In the genomic region with DNA sequence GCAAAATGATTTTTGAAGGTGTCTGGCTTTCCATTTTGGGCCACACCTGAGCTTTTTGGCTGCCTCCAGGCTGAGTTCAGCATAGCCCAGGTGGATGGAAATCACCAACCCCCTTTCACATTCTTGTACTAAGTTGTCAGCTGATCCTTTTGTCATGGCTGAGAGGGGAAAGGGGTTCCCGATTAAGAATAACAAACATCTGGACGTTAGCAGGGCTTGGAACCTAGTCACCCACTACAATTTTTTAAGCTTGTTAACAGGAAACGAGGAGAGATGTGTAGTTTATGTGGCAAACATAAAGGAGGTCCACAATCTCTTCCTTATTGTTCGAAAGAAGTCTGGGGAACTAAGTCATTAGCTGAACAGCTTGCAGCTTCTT, we compare ENCODE assay signal across 11 cellular contexts. TPM values are rescaled to one million over a fixed set of nuclear protein-coding genes. Genes with fewer than 3 reads are reported as not detected.
DNase-seq lines count a peak whose midpoint lies in the region; ATAC-seq and TF ChIP-seq lines count a peak whose summit lies in the region.
"Had no signal": no experiment of that assay in that cellular context is flagged by ENCODE, and none has a peak within 500 bp of the region (broad histone marks: within the 10 kb centered on the region; RNA-seq: fewer than 3 reads in every experiment).

No MANE protein-coding gene starts in this region.

- no peak for TF ChIP-seq POLR2A in suprapubic skin (IDR thresholded peaks at IDR 0.05)

- no peaks in the 10 kb centered on the region for H3K27me3 ChIP-seq in HL-60 (ENCODE audit: insufficient read depth, poor library complexity, severe bottlenecking)
- peaks cover 0 to 96% of the 10 kb centered on the region in 2 donors for H3K27me3 ChIP-seq in left lung
- H3K27me3 ChIP-seq in suprapubic skin: peaks cover 32% of the 10 kb centered on the region

- H3K4me1 ChIP-seq in left lung (peaks cover 0 to 16% of the 10 kb centered on the region in 2 donors), suprapubic skin (peaks cover 37% of the 10 kb centered on the region)

- 8% methylated on average over 4 of the region's 4 CpGs for WGBS in suprapubic skin

- intact Hi-C loops in MCF 10A (cut with micrococcal nuclease): no loop called here
- intact Hi-C loops in left lung (cut with DNase I): no loop called here

- H3K36me3 ChIP-seq in left lung (peaks cover 0 to 6% of the 10 kb centered on the region in 2 donors), suprapubic skin (peaks cover 13% of the 10 kb centered on the region)

- H3K9me3 Mint-ChIP-seq in MCF 10A (ENCODE audit: unreplicated experiment): no peaks in the 10 kb centered on the region

- TF ChIP-seq CTCF in HL-60 (IDR thresholded peaks at IDR 0.05; ENCODE audit: insufficient read depth, low read length) (no peak), MCF 10A (IDR thresholded peaks at IDR 0.05; ENCODE audit: unreplicated experiment) (no peak), left lung (IDR thresholded peaks at IDR 0.05) (no peak), suprapubic skin (IDR thresholded peaks at IDR 0.05) (no peak)

- H3K4me3 Mint-ChIP-seq in MCF 10A (ENCODE audit: unreplicated experiment): peak overlapping the region; percentile 84

- peak; percentile 2 for ATAC-seq in left lung
- ATAC-seq in GM19452 (IDR thresholded peaks at IDR 0.05; ENCODE audit: unreplicated experiment): no peak

- peaks cover 20% of the 10 kb centered on the region for H3K36me3 Mint-ChIP-seq in MCF 10A (ENCODE audit: insufficient read depth, unreplicated experiment)

- POLR2A ChIA-PET in MCF 10A (lab: Yijun Ruan, JAX): interaction anchor here (0.5 to 9.0 kb wide), 12 partner anchors 6 to 1661 kb away, joined by 3 to 156 read pairs (median 4); partner anchors contain the start of gene NR2F2

- DNase-seq in HL-60 (ENCODE audit: low read depth in 1 of 2, low spot score in 1 of 2) (no peak), MCF 10A (ENCODE audit: unreplicated experiment) (peak; percentile 27), left lung (no peak), suprapubic skin (ENCODE audit: low spot score in 2 of 2) (no peak), DMS 273 treated with DMSO at 0.1 percent for 48 hours (lab: John Stamatoyannopoulos, UW) (no peak), dedifferentiated amniotic fluid mesenchymal stem cell (ENCODE audit: extremely low spot score) (no peak), NOMO-1 treated with dmso at 0.1 percent for 144 hours (lab: John Stamatoyannopoulos, UW; ENCODE audit: unreplicated experiment) (no peak)
- DNase-seq: activated effector memory CD4-positive, alpha-beta T cell treated with Interleukin-2 at 50 U/mL for 16 hours; NCI-H1048 had no signal

- peaks cover 30% of the 10 kb centered on the region for H3K4me1 Mint-ChIP-seq in MCF 10A (ENCODE audit: insufficient read depth, unreplicated experiment)

- no TSS peak for BruUV-seq in MCF 10A (replicated peaks; lab: Mats Ljungman, UMichigan)

- H3K27ac ChIP-seq in HL-60 (replicated peaks): peak overlapping the region; percentile 50
- H3K27ac ChIP-seq in left lung: peak overlapping the region; percentile 88
- peak overlapping the region; percentile 51 for H3K27ac ChIP-seq in suprapubic skin

- CTCF ChIA-PET in MCF 10A (lab: Yijun Ruan, JAX): interaction anchor here (0.6 to 1.9 kb wide), 9 partner anchors 9 to 1663 kb away, joined by 3 to 11 read pairs (median 4); no protein-coding TSS in a partner anchor

- H3K4me3 ChIP-seq in HL-60 (replicated peaks; ENCODE audit: insufficient read depth, low read length) (peak overlapping the region; percentile 49), left lung (peak overlapping the region; percentile 48 to 57), suprapubic skin (peak overlapping the region; percentile 71)

- H3K27me3 Mint-ChIP-seq in MCF 10A (ENCODE audit: insufficient read depth, unreplicated experiment): no peaks in the 10 kb centered on the region

- no peak for TF ChIP-seq EP300 in suprapubic skin (IDR thresholded peaks at IDR 0.05)

- no peaks in the 10 kb centered on the region for H3K9me3 ChIP-seq in left lung
- no peaks in the 10 kb centered on the region for H3K9me3 ChIP-seq in suprapubic skin

- peak overlapping the region; percentile 98 for H3K27ac Mint-ChIP-seq in MCF 10A (ENCODE audit: low read depth, unreplicated experiment)

RNA-seq across cellular contexts. Expression of gene NR2F2, which starts 4.9 kb away (rescaled TPM):
- 9.6 and 10.9 TPM in 2 replicates for total RNA-seq in MCF 10A (2022)
- total RNA-seq in left lung: 10 to 100 TPM; 53.4 to 76.0 TPM
- 10 to 100 TPM in 2 of 4 donors, 1 to 10 TPM in 2; 4.0 to 12.7 (median 7.1) TPM for total RNA-seq in suprapubic skin
- total RNA-seq: T-helper 2 cell treated with Interferon-gamma antibody and Interleukin-4, amounts not matched to agents 100 ng/mL and 5 ng/mL, for 36 hours had no signal
